7 cellular contexts compared by ENCODE assay signal in genomic region chr18:10490401-10491289, GRCh38. TPM values are rescaled to one million over a fixed set of nuclear protein-coding genes. Genes with fewer than 3 reads are reported as not detected.
A peak's percentile ranks its signal among the peaks of the same experiment; 100 is the strongest.
DNase-seq lines count a peak whose midpoint lies in the region; ATAC-seq and TF ChIP-seq lines count a peak whose summit lies in the region.

No MANE protein-coding gene starts in this region.

- no peak for TF ChIP-seq EP300 in gastroesophageal sphincter (IDR thresholded peaks at IDR 0.05)

- peak; percentile 43 for DNase-seq in NCI-H460 (ENCODE audit: extremely low read depth, low read depth)
- DNase-seq in activated T-cell treated with anti-CD3 and anti-CD28 coated beads, Interleukin-2, amount 50 U/mL, for 1 hour: peak; percentile 63
- peak; percentile 92 for DNase-seq in mesendoderm
- DNase-seq in MG63: no peak

- H3K36me3 ChIP-seq in mesendoderm (ENCODE audit: control insufficient read depth, insufficient read depth, low read length) (no peaks in the 10 kb centered on the region), gastroesophageal sphincter (peaks cover 0 to 36% of the 10 kb centered on the region in 2 donors), MG63 (no peaks in the 10 kb centered on the region)

- H3K4me1 ChIP-seq in mesendoderm (ENCODE audit: control insufficient read depth, low read depth, low read length) (no peaks in the 10 kb centered on the region), gastroesophageal sphincter (peaks cover 0 to 14% (median 0%) of the 10 kb centered on the region in 3 donors)

- H3K9ac ChIP-seq in mesendoderm (ENCODE audit: low read length): no peak overlapping the region

- H3K4me2 ChIP-seq in mesendoderm (ENCODE audit: low read length): no peak overlapping the region

- no peak overlapping the region for H2BK120ac ChIP-seq in mesendoderm (ENCODE audit: low read depth, low read length)

- H3K27ac ChIP-seq in mesendoderm (ENCODE audit: low read depth, low read length) (no peak overlapping the region), gastroesophageal sphincter (no peak overlapping the region)

- H2AK5ac ChIP-seq in mesendoderm (ENCODE audit: low read length): no peak overlapping the region

- H3K56ac ChIP-seq in mesendoderm (ENCODE audit: low read length): no peak overlapping the region

- no CpG with 5 or more reads among the region's 15 CpGs for WGBS in mesendoderm (ENCODE audit: extremely low coverage, insufficient coverage, low lambda C conversion rate)
- WGBS in gastroesophageal sphincter (ENCODE audit: low coverage in 1 of 2), 2 donors: 95 to 100% methylated on average over 3 to 6 of the region's 15 CpGs

- ATAC-seq in GM18858 (IDR thresholded peaks at IDR 0.05; ENCODE audit: unreplicated experiment): peak; percentile 98
- peak; percentile 98 for ATAC-seq in HG02642 (IDR thresholded peaks at IDR 0.05; ENCODE audit: poor library complexity, unreplicated experiment)
- no peak for ATAC-seq in gastroesophageal sphincter

- no peaks in the 10 kb centered on the region for H3K9me3 ChIP-seq in gastroesophageal sphincter
- no peaks in the 10 kb centered on the region for H3K9me3 ChIP-seq in MG63

- no peaks in the 10 kb centered on the region for H3K79me2 ChIP-seq in mesendoderm (ENCODE audit: control insufficient read depth, insufficient read depth, low read length)

- no peak overlapping the region for H4K8ac ChIP-seq in mesendoderm (ENCODE audit: low read depth, low read length)

- no peak overlapping the region for H4K5ac ChIP-seq in mesendoderm (ENCODE audit: low read length)

- H2BK15ac ChIP-seq in mesendoderm (replicated peaks; ENCODE audit: low read depth): no peak overlapping the region

- no peak overlapping the region for H3K18ac ChIP-seq in mesendoderm (ENCODE audit: low read length)

- H3K79me1 ChIP-seq in mesendoderm (ENCODE audit: low read length): no peaks in the 10 kb centered on the region

- H2BK5ac ChIP-seq in mesendoderm (ENCODE audit: low read length): no peak overlapping the region

- no peak overlapping the region for H3K4me3 ChIP-seq in mesendoderm (ENCODE audit: low read length)
- H3K4me3 ChIP-seq in gastroesophageal sphincter: no peak overlapping the region
- no peak overlapping the region for H3K4me3 ChIP-seq in MG63

- no peak for TF ChIP-seq POLR2A in gastroesophageal sphincter (IDR thresholded peaks at IDR 0.05)

- H3K4ac ChIP-seq in mesendoderm (ENCODE audit: low read depth, low read length): no peak overlapping the region

- no peak for TF ChIP-seq CTCF in gastroesophageal sphincter (IDR thresholded peaks at IDR 0.05)

- no peaks in the 10 kb centered on the region for H3K27me3 ChIP-seq in mesendoderm (ENCODE audit: insufficient read depth, low read length, poor library complexity)
- no peaks in the 10 kb centered on the region for H3K27me3 ChIP-seq in gastroesophageal sphincter
- H3K27me3 ChIP-seq in MG63: no peaks in the 10 kb centered on the region

- H3K23ac ChIP-seq in mesendoderm (ENCODE audit: low read length): no peak overlapping the region

RNA-seq across cellular contexts. Expression of gene NAPG, which starts 35.2 kb away (rescaled TPM):
- total RNA-seq in NCI-H460 (2014; rRNA removed; shearing (Covaris generic)): 27.0 and 30.8 TPM in 2 replicates
- 33.3 and 39.7 TPM in 2 replicates for polyA plus RNA-seq in NCI-H460 (2014; cell fraction: nucleus; rRNA removed)
- 26.0 TPM for polyA plus RNA-seq in mesendoderm (2013, experiment 1 of 2)
- polyA plus RNA-seq in mesendoderm (2013, experiment 2 of 2): 25.6 TPM
- 10 to 100 TPM; 39.2 to 57.5 (median 45.0) TPM for total RNA-seq in gastroesophageal sphincter
- total RNA-seq in MG63 (2014; rRNA removed; shearing (Covaris generic); ENCODE audit: low replicate concordance): 24.5 and 33.9 TPM in 2 replicates

RNA-seq across cellular contexts. Expression of gene APCDD1, which starts 36.2 kb away (rescaled TPM):
- not detected in 2 replicates for total RNA-seq in NCI-H460 (2014; rRNA removed; shearing (Covaris generic))
- polyA plus RNA-seq in NCI-H460 (2014; cell fraction: nucleus; rRNA removed): not detected in 2 replicates
- polyA plus RNA-seq in mesendoderm (2013, experiment 1 of 2): 34.5 TPM
- polyA plus RNA-seq in mesendoderm (2013, experiment 2 of 2): 34.9 TPM
- total RNA-seq in gastroesophageal sphincter: 100 to 1,000 TPM in 1 of 4 donors, 10 to 100 TPM in 3; 34.7 to 196 (median 41.3) TPM
- total RNA-seq in MG63 (2014; rRNA removed; shearing (Covaris generic); ENCODE audit: low replicate concordance): 2.4 and 11.8 TPM in 2 replicates
